In the genomic region with DNA sequence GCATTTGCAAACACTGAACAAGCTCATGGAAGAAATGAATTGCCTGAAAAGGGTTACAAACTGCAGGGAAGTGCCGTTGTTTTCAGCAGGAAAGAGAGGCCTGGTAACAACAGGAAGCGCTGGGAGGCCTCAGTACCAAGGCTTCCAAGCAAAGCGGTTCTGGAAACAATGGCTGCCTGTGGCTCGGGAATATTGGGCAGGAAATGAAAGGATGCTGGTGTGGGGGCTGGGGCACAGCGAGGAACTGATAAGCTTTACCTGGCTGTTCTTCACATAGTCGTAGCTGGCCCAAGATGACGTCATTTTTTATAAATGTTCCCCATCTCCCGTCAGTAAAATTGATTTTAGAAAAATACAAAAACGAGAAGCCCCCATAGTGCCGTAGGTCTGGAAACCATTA, we compare ENCODE assay signal across 1 cellular context.
TF ChIP-seq lines count a peak whose summit lies in the region.

No MANE protein-coding gene starts in this region.

TF ChIP-seq in WTC11, 78 proteins besides CTCF, POLR2A, EP300 and RAD21 (continued from another document):
- TF ChIP-seq, protein P1, sequence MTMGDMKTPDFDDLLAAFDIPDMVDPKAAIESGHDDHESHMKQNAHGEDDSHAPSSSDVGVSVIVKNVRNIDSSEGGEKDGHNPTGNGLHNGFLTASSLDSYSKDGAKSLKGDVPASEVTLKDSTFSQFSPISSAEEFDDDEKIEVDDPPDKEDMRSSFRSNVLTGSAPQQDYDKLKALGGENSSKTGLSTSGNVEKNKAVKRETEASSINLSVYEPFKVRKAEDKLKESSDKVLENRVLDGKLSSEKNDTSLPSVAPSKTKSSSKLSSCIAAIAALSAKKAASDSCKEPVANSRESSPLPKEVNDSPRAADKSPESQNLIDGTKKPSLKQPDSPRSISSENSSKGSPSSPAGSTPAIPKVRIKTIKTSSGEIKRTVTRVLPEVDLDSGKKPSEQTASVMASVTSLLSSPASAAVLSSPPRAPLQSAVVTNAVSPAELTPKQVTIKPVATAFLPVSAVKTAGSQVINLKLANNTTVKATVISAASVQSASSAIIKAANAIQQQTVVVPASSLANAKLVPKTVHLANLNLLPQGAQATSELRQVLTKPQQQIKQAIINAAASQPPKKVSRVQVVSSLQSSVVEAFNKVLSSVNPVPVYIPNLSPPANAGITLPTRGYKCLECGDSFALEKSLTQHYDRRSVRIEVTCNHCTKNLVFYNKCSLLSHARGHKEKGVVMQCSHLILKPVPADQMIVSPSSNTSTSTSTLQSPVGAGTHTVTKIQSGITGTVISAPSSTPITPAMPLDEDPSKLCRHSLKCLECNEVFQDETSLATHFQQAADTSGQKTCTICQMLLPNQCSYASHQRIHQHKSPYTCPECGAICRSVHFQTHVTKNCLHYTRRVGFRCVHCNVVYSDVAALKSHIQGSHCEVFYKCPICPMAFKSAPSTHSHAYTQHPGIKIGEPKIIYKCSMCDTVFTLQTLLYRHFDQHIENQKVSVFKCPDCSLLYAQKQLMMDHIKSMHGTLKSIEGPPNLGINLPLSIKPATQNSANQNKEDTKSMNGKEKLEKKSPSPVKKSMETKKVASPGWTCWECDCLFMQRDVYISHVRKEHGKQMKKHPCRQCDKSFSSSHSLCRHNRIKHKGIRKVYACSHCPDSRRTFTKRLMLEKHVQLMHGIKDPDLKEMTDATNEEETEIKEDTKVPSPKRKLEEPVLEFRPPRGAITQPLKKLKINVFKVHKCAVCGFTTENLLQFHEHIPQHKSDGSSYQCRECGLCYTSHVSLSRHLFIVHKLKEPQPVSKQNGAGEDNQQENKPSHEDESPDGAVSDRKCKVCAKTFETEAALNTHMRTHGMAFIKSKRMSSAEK (CRISPR knock-in tag; IDR thresholded peaks at IDR 0.05; ENCODE audit: borderline replicate concordance): 0 out of 2 replicates have a peak, but pooled peaks have one; percentile 22
- TF ChIP-seq, protein P2, sequence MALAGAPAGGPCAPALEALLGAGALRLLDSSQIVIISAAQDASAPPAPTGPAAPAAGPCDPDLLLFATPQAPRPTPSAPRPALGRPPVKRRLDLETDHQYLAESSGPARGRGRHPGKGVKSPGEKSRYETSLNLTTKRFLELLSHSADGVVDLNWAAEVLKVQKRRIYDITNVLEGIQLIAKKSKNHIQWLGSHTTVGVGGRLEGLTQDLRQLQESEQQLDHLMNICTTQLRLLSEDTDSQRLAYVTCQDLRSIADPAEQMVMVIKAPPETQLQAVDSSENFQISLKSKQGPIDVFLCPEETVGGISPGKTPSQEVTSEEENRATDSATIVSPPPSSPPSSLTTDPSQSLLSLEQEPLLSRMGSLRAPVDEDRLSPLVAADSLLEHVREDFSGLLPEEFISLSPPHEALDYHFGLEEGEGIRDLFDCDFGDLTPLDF (CRISPR knock-in tag; IDR thresholded peaks at IDR 0.05): no peak
- TF ChIP-seq ZBTB21 (CRISPR knock-in tag; IDR thresholded peaks at IDR 0.05; ENCODE audit: borderline replicate concordance) (peak; percentile 93), CREM (CRISPR knock-in tag; IDR thresholded peaks at IDR 0.05) (peak; percentile 51), ZNF423 (CRISPR knock-in tag; IDR thresholded peaks at IDR 0.05) (0 out of 2 replicates have a peak, but pooled peaks have one; percentile 1), CBFB (CRISPR knock-in tag; IDR thresholded peaks at IDR 0.05; ENCODE audit: low read depth) (0 out of 2 replicates have a peak, but pooled peaks have one; percentile 68), HMGA2 (CRISPR knock-in tag; IDR thresholded peaks at IDR 0.05) (0 out of 2 replicates have a peak, but pooled peaks have one; percentile 10), TEAD1 (CRISPR knock-in tag; IDR thresholded peaks at IDR 0.05) (peak; percentile 89; the same call in 1 of the 2 replicates)
- TF ChIP-seq, protein P3, sequence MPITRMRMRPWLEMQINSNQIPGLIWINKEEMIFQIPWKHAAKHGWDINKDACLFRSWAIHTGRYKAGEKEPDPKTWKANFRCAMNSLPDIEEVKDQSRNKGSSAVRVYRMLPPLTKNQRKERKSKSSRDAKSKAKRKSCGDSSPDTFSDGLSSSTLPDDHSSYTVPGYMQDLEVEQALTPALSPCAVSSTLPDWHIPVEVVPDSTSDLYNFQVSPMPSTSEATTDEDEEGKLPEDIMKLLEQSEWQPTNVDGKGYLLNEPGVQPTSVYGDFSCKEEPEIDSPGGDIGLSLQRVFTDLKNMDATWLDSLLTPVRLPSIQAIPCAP (CRISPR knock-in tag; IDR thresholded peaks at IDR 0.05): no peak
